Comparison of ENCODE assay signal across 12 cellular contexts in the genomic region with DNA sequence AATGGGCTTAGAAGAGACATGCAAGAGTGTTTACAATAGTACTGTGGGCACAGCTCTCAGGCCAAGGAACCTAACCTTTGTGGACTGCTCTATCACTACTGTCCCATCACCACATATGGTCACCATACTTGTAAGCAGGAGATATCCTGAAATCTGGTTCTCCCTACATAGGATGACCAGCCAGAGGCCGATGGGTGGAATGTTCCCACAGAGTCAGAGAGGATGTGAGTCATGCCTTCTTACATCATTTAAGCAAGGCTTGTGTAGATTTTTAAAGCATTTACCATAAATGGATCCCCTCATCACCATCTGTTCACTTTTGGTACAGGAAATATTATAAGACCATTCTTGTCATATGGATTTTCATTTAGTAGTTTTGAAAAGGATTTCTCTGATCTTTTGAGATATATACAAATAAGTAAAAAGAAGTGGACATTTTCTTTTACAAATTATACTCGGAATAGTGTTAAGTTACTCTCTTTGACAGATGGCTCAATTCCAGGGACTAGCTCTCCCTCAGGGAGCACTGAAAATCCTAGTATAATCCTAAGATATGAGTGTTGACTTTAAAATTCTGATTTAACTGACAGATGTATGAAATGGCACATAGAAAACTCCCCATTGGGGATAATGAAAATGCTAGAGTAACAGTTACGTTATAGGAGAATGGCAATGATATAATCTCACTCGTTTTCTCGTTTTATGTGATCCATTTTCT. TPM values are rescaled to one million over a fixed set of nuclear protein-coding genes. Genes with fewer than 3 reads are reported as not detected.
DNase-seq lines count a peak whose midpoint lies in the region; ATAC-seq and TF ChIP-seq lines count a peak whose summit lies in the region.
"Had no signal": no experiment of that assay in that cellular context is flagged by ENCODE, and none has a peak within 500 bp of the region (broad histone marks: within the 10 kb centered on the region; RNA-seq: fewer than 3 reads in every experiment).

No MANE protein-coding gene starts in this region.

- H3K4me1 ChIP-seq in osteoblast (ENCODE audit: insufficient read depth, low read length) (peaks cover 20% of the 10 kb centered on the region), uterus (no peaks in the 10 kb centered on the region)
- H3K4me1 ChIP-seq in CD8-positive, alpha-beta memory T cell (ENCODE audit: insufficient read depth, low read length) = no peaks in the 10 kb centered on the region
- H3K4me1 ChIP-seq: HAP-1, upper lobe of left lung had no signal

- H3K27me3 ChIP-seq in osteoblast (ENCODE audit: insufficient read depth, low read length) (peaks cover 17% of the 10 kb centered on the region), uterus (no peaks in the 10 kb centered on the region)
- H3K27me3 ChIP-seq in CD8-positive, alpha-beta memory T cell (ENCODE audit: insufficient read depth, low read length, poor library complexity, severe bottlenecking) = no peaks in the 10 kb centered on the region

- peak overlapping the region; percentile 72 for H2AFZ ChIP-seq in osteoblast (ENCODE audit: low read length)

- no peaks in the 10 kb centered on the region for H3K79me2 ChIP-seq in osteoblast (ENCODE audit: insufficient read depth, low read length)

- H3K27me3 Mint-ChIP-seq in CD8-positive, alpha-beta memory T cell = peaks cover 5 to 24% of the 10 kb centered on the region in 2 donors

- no peaks in the 10 kb centered on the region for H4K20me1 ChIP-seq in osteoblast (ENCODE audit: insufficient read depth, low read length)

- H3K4me3 ChIP-seq in osteoblast (ENCODE audit: insufficient read depth, low read length) = no peak overlapping the region
- H3K4me3 ChIP-seq in uterus = no peak overlapping the region
- no peak overlapping the region for H3K4me3 ChIP-seq in CD8-positive, alpha-beta memory T cell (ENCODE audit: low read length)
- H3K4me3 ChIP-seq: HAP-1, SK-N-MC, upper lobe of left lung had no signal

- intact Hi-C loops in uterus (cut with DNase I; ENCODE audit: low total_unique reads) = no loop called here

- no peak for ATAC-seq in HG03565 (IDR thresholded peaks at IDR 0.05; ENCODE audit: unreplicated experiment)

- POLR2A ChIA-PET in RWPE1 (lab: Yijun Ruan, JAX; ENCODE audit: low non-redundant PET) = no interaction called here
- POLR2A ChIA-PET in CD8-positive, alpha-beta memory T cell (lab: Charles Lee) = no interaction called here

- no peak overlapping the region for H3K27ac Mint-ChIP-seq in CD8-positive, alpha-beta memory T cell

- H3K4me2 ChIP-seq in osteoblast (ENCODE audit: insufficient read depth, low read length) = peak overlapping the region; percentile 34

- H3K27ac ChIP-seq in RWPE1 (no peak overlapping the region), osteoblast (ENCODE audit: low read depth, low read length) (peak overlapping the region; percentile 88), uterus (no peak overlapping the region)
- H3K27ac ChIP-seq in CD8-positive, alpha-beta memory T cell (ENCODE audit: low read depth, low read length) = no peak overlapping the region
- H3K27ac ChIP-seq: SK-N-MC, upper lobe of left lung had no signal

- no peaks in the 10 kb centered on the region for H3K36me3 Mint-ChIP-seq in CD8-positive, alpha-beta memory T cell

- CTCF ChIA-PET in RWPE1 (lab: Yijun Ruan, JAX) = interaction anchor here (0.7 kb wide), 1 partner anchor 442 kb away, joined by 5 read pairs; no protein-coding TSS in a partner anchor
- CTCF ChIA-PET in CD8-positive, alpha-beta memory T cell (lab: Charles Lee) = interaction anchor here (2.2 kb wide), 1 partner anchor 10 kb away, joined by 4 read pairs; no protein-coding TSS in a partner anchor

- peaks cover 0 to 2% (median 0%) of the 10 kb centered on the region in 5 donors for H3K9me3 Mint-ChIP-seq in CD8-positive, alpha-beta memory T cell

- no peak overlapping the region for H3K4me3 Mint-ChIP-seq in CD8-positive, alpha-beta memory T cell

- TF ChIP-seq POLR2A in uterus (IDR thresholded peaks at IDR 0.05) = no peak

- H3K36me3 ChIP-seq in osteoblast (ENCODE audit: insufficient read depth, low read length) (no peaks in the 10 kb centered on the region), uterus (no peaks in the 10 kb centered on the region)
- no peaks in the 10 kb centered on the region for H3K36me3 ChIP-seq in CD8-positive, alpha-beta memory T cell (ENCODE audit: insufficient read depth, low read length)
- H3K36me3 ChIP-seq: HAP-1, upper lobe of left lung had no signal

- TF ChIP-seq CTCF in RWPE1 (conservative IDR thresholded peaks at IDR 0.05; ENCODE audit: low read depth) = no peak
- TF ChIP-seq CTCF in osteoblast (IDR thresholded peaks at IDR 0.05; ENCODE audit: extremely low read depth, low read depth, low read length) = no peak
- TF ChIP-seq CTCF in uterus (IDR thresholded peaks at IDR 0.05) = no peak

- DNase-seq in ELF-1 (ENCODE audit: low read depth, low spot score) (peak; percentile 32), RWPE1 (ENCODE audit: low spot score) (peak; percentile 85), fibroblast of gingiva (ENCODE audit: low read depth) (peak; percentile 86), osteoblast (ENCODE audit: insufficient read length, low spot score, missing footprints) (peak; percentile 83), uterus (no peak), D341Med (ENCODE audit: low spot score) (no peak)
- DNase-seq in CD8-positive, alpha-beta memory T cell = no peak
- DNase-seq: KBM-7, upper lobe of left lung had no signal

- no peaks in the 10 kb centered on the region for H3K9me3 ChIP-seq in osteoblast (ENCODE audit: low read depth, low read length)
- no peaks in the 10 kb centered on the region for H3K9me3 ChIP-seq in uterus
- H3K9me3 ChIP-seq in CD8-positive, alpha-beta memory T cell (ENCODE audit: low read length) = no peaks in the 10 kb centered on the region
- H3K9me3 ChIP-seq: HAP-1, upper lobe of left lung had no signal

- no peaks in the 10 kb centered on the region for H3K4me1 Mint-ChIP-seq in CD8-positive, alpha-beta memory T cell

RNA-seq across cellular contexts. Expression of a gene that starts 6.6 kb away (rescaled TPM):
- total RNA-seq in osteoblast (not detected in 2 replicates), uterus (1 to 10 TPM in 1 of 4 donors, under 1 TPM in 1, not detected in 2; 0.55 to 1.1 TPM)
- not detected for total RNA-seq in CD8-positive, alpha-beta memory T cell
- polyA plus RNA-seq in CD8-positive, alpha-beta memory T cell = not detected

Comparison
In these comparisons a context has a peak if more than half of its experiments do, and no peak if none do; other contexts are left out.
1. DNase-seq: peak in ELF-1 (single experiment), RWPE1 (single experiment), fibroblast of gingiva (single experiment) and osteoblast (single experiment); none in uterus (0 of 2), D341Med (single experiment) and CD8-positive, alpha-beta memory T cell (0 of 5).